In genomic region chr7:73521636-73522080, GRCh38 we compare ENCODE assay signal across 8 cellular contexts. TPM values are rescaled to one million over a fixed set of nuclear protein-coding genes. Genes with fewer than 3 reads are reported as not detected.
DNase-seq lines count a peak whose midpoint lies in the region; ATAC-seq, FAIRE-seq and TF ChIP-seq lines count a peak whose summit lies in the region.

No MANE protein-coding gene starts in this region.

- H3K36me3 ChIP-seq in K562 (ENCODE audit: control insufficient read depth, insufficient read depth, low read length) = peaks cover 36% of the 10 kb centered on the region

- peak overlapping the region; percentile 99 for H2AFZ ChIP-seq in K562 (ENCODE audit: low read depth, low read length)

- H3K79me2 ChIP-seq in K562 (ENCODE audit: control insufficient read depth, insufficient read depth, low read length) = peaks cover 51% of the 10 kb centered on the region

- ATAC-seq in HG02763 (IDR thresholded peaks at IDR 0.05; ENCODE audit: unreplicated experiment) (peak; percentile 42), K562 (peak; percentile 80)

- FAIRE-seq in K562 (lab: Jason Lieb, UNC) = no peak

- peaks cover 20% of the 10 kb centered on the region for H4K20me1 ChIP-seq in K562 (replicated peaks; ENCODE audit: control insufficient read depth, insufficient read depth, low read length)

- peaks cover 5 to 13% (median 10%) of the 10 kb centered on the region in 3 donors for H3K27me3 Mint-ChIP-seq in immature natural killer cell (ENCODE audit: low read depth in 3 of 3)

- no peaks in the 10 kb centered on the region for H3K9me3 Mint-ChIP-seq in immature natural killer cell

- peak overlapping the region; percentile 97 for H3K27ac ChIP-seq in K562 (ENCODE audit: extremely low read depth, low read depth, low read length)

- TF ChIP-seq CTCF in AG10803 (conservative IDR thresholded peaks at IDR 0.05; ENCODE audit: low read length) (no peak), GM13977 (IDR thresholded peaks at IDR 0.05; ENCODE audit: extremely low read depth, insufficient read depth, missing control alignments) (no peak), K562 (IDR thresholded peaks at IDR 0.05 in 2 of 3, conservative IDR thresholded peaks at IDR 0.05 in 1 of 3; ENCODE audit: insufficient read depth in 2 of 3, low read depth in 1 of 3, low read length in 3 of 3) (no peak)

- H3K4me2 ChIP-seq in K562 (ENCODE audit: insufficient read depth, low read length) = peak overlapping the region; percentile 93; the same call in 1 of the 2 replicates

- TF ChIP-seq RAD21 in K562 (CRISPR knock-in tag; conservative IDR thresholded peaks at IDR 0.05 in 1 of 2, IDR thresholded peaks at IDR 0.05 in 1 of 2) = no peak

- POLR2A ChIA-PET in K562 (lab: Yijun Ruan, JAX) = interaction anchor here (0.5 to 3.9 kb wide), 23 partner anchors 9 to 211 kb away, joined by 3 to 22 read pairs (median 5); partner anchors contain the start of gene TBL2

- peak overlapping the region; percentile 90 to 98 for H3K9ac ChIP-seq in K562 (ENCODE audit: insufficient read depth in 1 of 2, low read depth in 2 of 2, low read length in 2 of 2)

- DNase-seq in AG10803 (ENCODE audit: low read depth) (peak; percentile 29), GM13977 (ENCODE audit: low spot score) (peak; percentile 85), NCI-H2171 treated with DMSO at 0.1 percent for 48 hours (lab: John Stamatoyannopoulos, UW) (peak; percentile 40), K562 (ENCODE audit: extremely low read depth in 1 of 4, low spot score in 3 of 4) (peak; percentile 84 to 93 (median 92)), immature natural killer cell (no peak), dedifferentiated amniotic fluid mesenchymal stem cell (ENCODE audit: extremely low spot score) (no peak)
- DNase-seq in stimulated activated CD4-positive, alpha-beta T cell treated with anti-CD3 and anti-CD28 coated beads, Interleukin-4, amount 100 ng/mL, for 48 hours (ENCODE audit: low read depth in 2 of 2) = peak; percentile 55 to 56

- in situ Hi-C loops in GM13977 (cut with MboI; ENCODE audit: low pct_unique_long_range_greater_than_20kb, low sequenced_read_pairs, unreplicated experiment) (no loop called here), K562 (cut with MboI) (no loop called here)

- no peaks in the 10 kb centered on the region for H3K9me3 ChIP-seq in K562 (replicated peaks; ENCODE audit: control insufficient read depth, insufficient read depth, low read depth, low read length)

- H3K4me1 ChIP-seq in K562 (replicated peaks in 1 of 2; ENCODE audit: control insufficient read depth in 2 of 2, insufficient read depth in 2 of 2, low read length in 2 of 2) = peaks cover 26 to 34% of the 10 kb centered on the region in 2 experiments

- peak overlapping the region in 1 of 6 donors; percentile 100 for H3K27ac Mint-ChIP-seq in immature natural killer cell

- under 1% methylated on average over 23 of the region's 55 CpGs for whole genome bisulfite sequencing in K562 (ENCODE audit: insufficient coverage, low coverage, missing lambda C conversion rate)

- BruUV-seq in K562 (replicated peaks; lab: Mats Ljungman, UMichigan) = no TSS peak

- TF ChIP-seq POLR2A in K562 (conservative IDR thresholded peaks at IDR 0.05) = no peak

- CTCF ChIA-PET in K562 (lab: Yijun Ruan, JAX; ENCODE audit: low intra/inter-chr PET ratio) = interaction anchor here (0.7 to 0.9 kb wide), 2 partner anchors 25 to 36 kb away, joined by 3 read pairs; partner anchors contain the start of gene BCL7B

- intact Hi-C loops in K562 (cut with micrococcal nuclease) = loop anchor here (2.0 kb wide), 2 partner anchors 35 to 57 kb away; partner anchors contain the start of genes BCL7B and TBL2

- H3K9me1 ChIP-seq in K562 (ENCODE audit: control insufficient read depth, insufficient read depth, low read length) = peaks cover 3% of the 10 kb centered on the region

- H3K36me3 Mint-ChIP-seq in immature natural killer cell = no peaks in the 10 kb centered on the region

- H3K4me3 ChIP-seq in AG10803 (ENCODE audit: low read length) = peak overlapping the region; percentile 78
- peak overlapping the region; percentile 95 for H3K4me3 ChIP-seq in K562

- peaks cover 63 to 74% of the 10 kb centered on the region in 2 donors for H3K4me1 Mint-ChIP-seq in immature natural killer cell

- peak overlapping the region in 4 of 5 donors; percentile 53 to 100 (median 99) for H3K4me3 Mint-ChIP-seq in immature natural killer cell

- no peaks in the 10 kb centered on the region for H3K27me3 ChIP-seq in K562 (ENCODE audit: control insufficient read depth in 2 of 2, insufficient read depth in 2 of 2, low read length in 2 of 2)

- no peak for TF ChIP-seq EP300 in K562 (IDR thresholded peaks at IDR 0.05; ENCODE audit: low read length)

TF ChIP-seq in K562, 482 proteins besides CTCF, POLR2A, EP300 and RAD21 (continues in another document):
- no peak for TF ChIP-seq ZNF830 (CRISPR knock-in tag; IDR thresholded peaks at IDR 0.05)

RNA-seq across cellular contexts. Expression of gene BAZ1B, which starts 0.4 kb away (rescaled TPM):
- total RNA-seq in K562 (2011; cell fraction: chromatin; rRNA removed; ENCODE audit: low replicate concordance) = 64.1 and 159 TPM in 2 replicates
- 37.9 and 44.9 TPM in 2 replicates for total RNA-seq in K562 (2011; cell fraction: nucleolus; rRNA removed)
- total RNA-seq in K562 (2011; cell fraction: nucleoplasm; rRNA removed) = 79.0 and 92.8 TPM in 2 replicates
- total RNA-seq in K562 (2014; rRNA removed) (79.5 and 89.0 TPM in 2 replicates), K562 (2014; rRNA removed; fragmentation: Illumina TruSeq; extraction: Trizol) (129 and 136 TPM in 2 replicates), K562 (2015; rRNA removed; fragmentation: Illumina TruSeq; extraction: Trizol) (131 and 134 TPM in 2 replicates), K562 (2021) (100 and 107 TPM in 2 replicates)
- polyA plus RNA-seq in K562 (2011; rRNA removed) (28.8 and 50.9 TPM in 2 replicates), K562 (2014; fragmentation: Illumina TruSeq; extraction: Trizol) (94.3 and 110 TPM in 2 replicates), K562 (2014; fragmentation: Nextera tagmentation; extraction: Ambion mirVana) (10 to 100 TPM; 15.0 to 27.5 TPM), K562 (2014; rRNA removed) (56.3 and 68.4 TPM in 2 replicates), immature natural killer cell (10 to 100 TPM in 1 of 3 donors, 1 to 10 TPM in 2; 3.6 to 23.4 (median 7.4) TPM)
- polyA plus RNA-seq in K562 (2011; cell fraction: cytosol; rRNA removed) = 22.0 and 24.5 TPM in 2 replicates
- polyA plus RNA-seq in K562 (2011; cell fraction: nucleus; rRNA removed) = 25.8 and 37.2 TPM in 2 replicates
- 63.5 and 70.7 TPM in 2 replicates for polyA plus RNA-seq in K562 (2012)
- 81.7 and 114 TPM in 2 replicates for polyA minus RNA-seq in K562 (2011; rRNA and poly(A)+ RNA removed)
- 41.5 and 59.2 TPM in 2 replicates for polyA minus RNA-seq in K562 (2011; cell fraction: cytosol; rRNA and poly(A)+ RNA removed)
- 19.9 and 33.0 TPM in 2 replicates for polyA minus RNA-seq in K562 (2011; cell fraction: nucleus; rRNA and poly(A)+ RNA removed)

RNA-seq across cellular contexts. Expression of gene BCL7B, which starts 35.8 kb away (rescaled TPM):
- 35.3 and 79.3 TPM in 2 replicates for total RNA-seq in K562 (2011; cell fraction: chromatin; rRNA removed; ENCODE audit: low replicate concordance)
- total RNA-seq in K562 (2011; cell fraction: nucleolus; rRNA removed) = 50.1 and 62.0 TPM in 2 replicates
- total RNA-seq in K562 (2011; cell fraction: nucleoplasm; rRNA removed) = 53.5 and 56.9 TPM in 2 replicates
- total RNA-seq in K562 (2014; rRNA removed) = 26.1 and 27.8 TPM in 2 replicates
- 21.4 and 23.0 TPM in 2 replicates for total RNA-seq in K562 (2014; rRNA removed; fragmentation: Illumina TruSeq; extraction: Trizol)
- 30.2 and 32.9 TPM in 2 replicates for total RNA-seq in K562 (2015; rRNA removed; fragmentation: Illumina TruSeq; extraction: Trizol)
- total RNA-seq in K562 (2021) = 57.5 and 59.2 TPM in 2 replicates
- polyA plus RNA-seq in K562 (2011; rRNA removed) = 45.3 and 53.1 TPM in 2 replicates
- 44.7 and 90.9 TPM in 2 replicates for polyA plus RNA-seq in K562 (2011; cell fraction: cytosol; rRNA removed)
- polyA plus RNA-seq in K562 (2011; cell fraction: nucleus; rRNA removed) = 28.1 and 45.3 TPM in 2 replicates
- polyA plus RNA-seq in K562 (2012) = 66.1 and 72.9 TPM in 2 replicates
- polyA plus RNA-seq in K562 (2014; fragmentation: Illumina TruSeq; extraction: Trizol) = 67.8 and 73.2 TPM in 2 replicates
- polyA plus RNA-seq in K562 (2014; fragmentation: Nextera tagmentation; extraction: Ambion mirVana) = 10 to 100 TPM in 1 of 2 experiments, 1 to 10 TPM in 1; 10.0 to 13.4 TPM
- polyA plus RNA-seq in K562 (2014; rRNA removed) = 54.4 and 70.6 TPM in 2 replicates
- polyA minus RNA-seq in K562 (2011; rRNA and poly(A)+ RNA removed) = 23.5 and 40.3 TPM in 2 replicates
- polyA minus RNA-seq in K562 (2011; cell fraction: cytosol; rRNA and poly(A)+ RNA removed) = 27.4 and 33.3 TPM in 2 replicates
- polyA minus RNA-seq in K562 (2011; cell fraction: nucleus; rRNA and poly(A)+ RNA removed) = 13.7 and 15.9 TPM in 2 replicates
- 100 to 1,000 TPM in 1 of 3 donors, 10 to 100 TPM in 2; 89.1 to 103 (median 95.5) TPM for polyA plus RNA-seq in immature natural killer cell

RNA-seq across cellular contexts. Expression of gene TBL2, which starts 56.7 kb away (rescaled TPM):
- total RNA-seq in K562 (2011; cell fraction: chromatin; rRNA removed; ENCODE audit: low replicate concordance) = 126 and 292 TPM in 2 replicates
- 220 and 224 TPM in 2 replicates for total RNA-seq in K562 (2011; cell fraction: nucleolus; rRNA removed)
- 142 and 163 TPM in 2 replicates for total RNA-seq in K562 (2011; cell fraction: nucleoplasm; rRNA removed)
- total RNA-seq in K562 (2014; rRNA removed) = 82.1 and 123 TPM in 2 replicates
- total RNA-seq in K562 (2014; rRNA removed; fragmentation: Illumina TruSeq; extraction: Trizol) = 40.0 and 42.0 TPM in 2 replicates
- total RNA-seq in K562 (2015; rRNA removed; fragmentation: Illumina TruSeq; extraction: Trizol) = 54.1 and 60.6 TPM in 2 replicates
- total RNA-seq in K562 (2021) = 70.3 and 70.8 TPM in 2 replicates
- 47.7 and 49.2 TPM in 2 replicates for polyA plus RNA-seq in K562 (2011; rRNA removed)
- 48.9 and 107 TPM in 2 replicates for polyA plus RNA-seq in K562 (2011; cell fraction: cytosol; rRNA removed)
- 45.7 and 87.5 TPM in 2 replicates for polyA plus RNA-seq in K562 (2011; cell fraction: nucleus; rRNA removed)
- polyA plus RNA-seq in K562 (2012) = 51.9 and 71.5 TPM in 2 replicates
- polyA plus RNA-seq in K562 (2014; fragmentation: Illumina TruSeq; extraction: Trizol) = 43.8 and 48.8 TPM in 2 replicates
- 1 to 10 TPM; 2.5 to 3.0 TPM for polyA plus RNA-seq in K562 (2014; fragmentation: Nextera tagmentation; extraction: Ambion mirVana)
- polyA plus RNA-seq in K562 (2014; rRNA removed) = 61.5 and 67.3 TPM in 2 replicates
- polyA minus RNA-seq in K562 (2011; rRNA and poly(A)+ RNA removed) = 57.4 and 92.0 TPM in 2 replicates
- polyA minus RNA-seq in K562 (2011; cell fraction: cytosol; rRNA and poly(A)+ RNA removed) = 81.1 and 112 TPM in 2 replicates
- polyA minus RNA-seq in K562 (2011; cell fraction: nucleus; rRNA and poly(A)+ RNA removed) = 51.6 and 57.1 TPM in 2 replicates
- 10 to 100 TPM; 19.3 to 32.4 (median 21.7) TPM for polyA plus RNA-seq in immature natural killer cell

Comparison
In these comparisons a context has a peak if more than half of its experiments do, and no peak if none do; other contexts are left out.
1. DNase-seq: peak in AG10803 (single experiment), GM13977 (single experiment), NCI-H2171 treated with DMSO at 0.1 percent for 48 hours (single experiment), K562 (4 of 4) and stimulated activated CD4-positive, alpha-beta T cell treated with anti-CD3 and anti-CD28 coated beads, Interleukin-4, amount 100 ng/mL, for 48 hours (2 of 2); none in immature natural killer cell (0 of 3) and dedifferentiated amniotic fluid mesenchymal stem cell (single experiment).